ENCODE assay signal across 26 cellular contexts in the genomic region with DNA sequence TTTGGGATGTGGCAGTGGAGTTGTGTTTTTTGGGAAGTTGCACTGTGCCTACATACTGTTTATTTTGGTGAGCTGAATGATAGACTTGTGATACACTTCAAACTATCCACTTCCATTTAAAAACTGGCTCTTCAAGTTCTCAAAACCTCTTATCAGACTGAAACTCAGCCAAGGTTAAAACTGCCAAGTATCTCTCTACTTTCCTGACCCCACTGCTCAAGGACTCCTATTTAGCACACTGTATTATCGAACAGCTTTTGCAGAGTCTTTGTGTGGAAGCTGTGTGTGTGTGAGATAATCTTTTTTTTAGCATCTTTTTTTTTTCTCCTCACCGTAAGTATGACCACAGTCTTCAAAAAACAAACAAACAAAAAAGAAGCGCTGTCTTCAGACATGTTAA. TPM values are rescaled to one million over a fixed set of nuclear protein-coding genes. Genes with fewer than 3 reads are reported as not detected.
A peak's percentile ranks its signal among the peaks of the same experiment; 100 is the strongest.
DNase-seq lines count a peak whose midpoint lies in the region; ATAC-seq, FAIRE-seq and TF ChIP-seq lines count a peak whose summit lies in the region.
"Had no signal": no experiment of that assay in that cellular context is flagged by ENCODE, and none has a peak within 500 bp of the region (broad histone marks: within the 10 kb centered on the region; RNA-seq: fewer than 3 reads in every experiment).

No MANE protein-coding gene starts in this region.

- peaks cover 0 to 8% of the 10 kb centered on the region in 2 donors for H3K9me3 ChIP-seq in right atrium auricular region
- no peaks in the 10 kb centered on the region for H3K9me3 ChIP-seq in K562 (replicated peaks; ENCODE audit: control insufficient read depth, insufficient read depth, low read depth, low read length)
- H3K9me3 ChIP-seq in HAP-1, result no peaks in the 10 kb centered on the region; the same call in 1 of the 2 replicates
- H3K9me3 ChIP-seq: BE2C, MG63, SJCRH30 had no signal

- H3K4me1 ChIP-seq in right atrium auricular region (no peaks in the 10 kb centered on the region), K562 (replicated peaks in 1 of 2; ENCODE audit: control insufficient read depth in 2 of 2, insufficient read depth in 2 of 2, low read length in 2 of 2) (peaks cover 0 to 4% of the 10 kb centered on the region in 2 experiments; a peak in 2 of 5 replicates), HAP-1 (no peaks in the 10 kb centered on the region)
- H3K4me1 ChIP-seq: BE2C, SJCRH30 had no signal

- peaks cover 65% of the 10 kb centered on the region for H3K36me3 Mint-ChIP-seq in activated naive CD8-positive, alpha-beta T cell treated with anti-CD3 and anti-CD28 coated beads, Interleukin-2, amount 50 U/mL, for 24 hours (ENCODE audit: low read depth)

- DNase-seq in NCI-H1105 treated with DMSO at 0.1 percent for 48 hours (lab: John Stamatoyannopoulos, UW) (peak; percentile 19), NCI-H1105 (lab: John Stamatoyannopoulos, UW) (no peak), left ventricle myocardium superior (no peak), right atrium auricular region (ENCODE audit: low spot score) (no peak), K562 (ENCODE audit: extremely low read depth in 1 of 4, low spot score in 3 of 4) (peak in 1 of 4 experiments; percentile 22), HAP-1 (ENCODE audit: low spot score in 2 of 2) (no peak)
- no peak for DNase-seq in stimulated activated CD8-positive, alpha-beta memory T cell treated with anti-CD3 and anti-CD28 coated beads, Interleukin-4, amount 100 ng/mL, for 48 hours
- no peak for DNase-seq in activated naive CD8-positive, alpha-beta T cell treated with anti-CD3 and anti-CD28 coated beads, Interleukin-2, amount 50 U/mL, for 24 hours
- DNase-seq: 8988T, ACHN, BE2C, Calu3, H7, HFFc6, KBM-7, MG63, NCI-H1417 treated with DMSO at 0.1 percent for 48 hours, NCI-H187, NCI-H2081 treated with DMSO at 0.1 percent for 48 hours, NCI-H524, NCI-H774, SJCRH30 had no signal

- no peaks in the 10 kb centered on the region for H3K79me2 ChIP-seq in K562 (ENCODE audit: control insufficient read depth, insufficient read depth, low read length)

- H3K27ac ChIP-seq in right atrium auricular region (no peak overlapping the region), K562 (ENCODE audit: extremely low read depth, low read depth, low read length) (no peak overlapping the region)
- H3K27ac ChIP-seq: SJCRH30 had no signal

- in situ Hi-C loops in K562 (cut with MboI) (no loop called here), HAP-1 (cut with MboI; ENCODE audit: low sequenced_read_pairs) (no loop called here)

- intact Hi-C loops in left ventricle myocardium superior (cut with micrococcal nuclease), result no loop called here
- intact Hi-C loops in K562 (cut with micrococcal nuclease), result no loop called here

- no peak for TF ChIP-seq POLR2A in K562 (conservative IDR thresholded peaks at IDR 0.05)

- H3K27ac Mint-ChIP-seq in activated naive CD8-positive, alpha-beta T cell treated with anti-CD3 and anti-CD28 coated beads, Interleukin-2, amount 50 U/mL, for 24 hours, result no peak overlapping the region
- H3K27ac Mint-ChIP-seq: HFFc6 had no signal

- CTCF ChIA-PET in K562 (lab: Yijun Ruan, JAX; ENCODE audit: low intra/inter-chr PET ratio), result no interaction called here

- 2% methylated on average over 3 of the region's 3 CpGs for WGBS in K562 (ENCODE audit: insufficient coverage, low coverage, missing lambda C conversion rate)

- H3K4me3 Mint-ChIP-seq in activated naive CD8-positive, alpha-beta T cell treated with anti-CD3 and anti-CD28 coated beads, Interleukin-2, amount 50 U/mL, for 24 hours, result no peak overlapping the region
- H3K4me3 Mint-ChIP-seq: HFFc6 had no signal

- no peak overlapping the region for H3K4me3 ChIP-seq in right atrium auricular region
- no peak overlapping the region for H3K4me3 ChIP-seq in K562
- H3K4me3 ChIP-seq in HAP-1, result no peak overlapping the region
- H3K4me3 ChIP-seq: MG63, SJCRH30 had no signal

- no peaks in the 10 kb centered on the region for H3K9me1 ChIP-seq in K562 (ENCODE audit: control insufficient read depth, insufficient read depth, low read length)

- POLR2A ChIA-PET in K562 (lab: Yijun Ruan, JAX), result interaction anchor here (0.7 to 1.0 kb wide), 2 partner anchors 23 to 44 kb away, joined by 4 read pairs; no protein-coding TSS in a partner anchor

- no peak overlapping the region for H3K4me2 ChIP-seq in K562 (ENCODE audit: insufficient read depth, low read length)

- H3K4me1 Mint-ChIP-seq in activated naive CD8-positive, alpha-beta T cell treated with anti-CD3 and anti-CD28 coated beads, Interleukin-2, amount 50 U/mL, for 24 hours, result peaks cover 1% of the 10 kb centered on the region

- H3K27me3 ChIP-seq in right atrium auricular region (no peaks in the 10 kb centered on the region), K562 (ENCODE audit: control insufficient read depth in 2 of 2, insufficient read depth in 2 of 2, low read length in 2 of 2) (peaks cover 3 to 9% of the 10 kb centered on the region in 2 experiments; a peak in 1 of 5 replicates), HAP-1 (ENCODE audit: low read depth) (no peaks in the 10 kb centered on the region)
- H3K27me3 ChIP-seq: BE2C, MG63, SJCRH30 had no signal

- no peaks in the 10 kb centered on the region for H3K27me3 Mint-ChIP-seq in activated naive CD8-positive, alpha-beta T cell treated with anti-CD3 and anti-CD28 coated beads, Interleukin-2, amount 50 U/mL, for 24 hours

- TF ChIP-seq CTCF in right atrium auricular region (IDR thresholded peaks at IDR 0.05) (no peak), K562 (IDR thresholded peaks at IDR 0.05 in 2 of 3, conservative IDR thresholded peaks at IDR 0.05 in 1 of 3; ENCODE audit: insufficient read depth in 2 of 3, low read depth in 1 of 3, low read length in 3 of 3) (no peak)

- BruUV-seq in K562 (replicated peaks; lab: Mats Ljungman, UMichigan), result no TSS peak

- no peaks in the 10 kb centered on the region for H4K20me1 ChIP-seq in K562 (replicated peaks; ENCODE audit: control insufficient read depth, insufficient read depth, low read length)

- H3K36me3 ChIP-seq in right atrium auricular region (no peaks in the 10 kb centered on the region), K562 (ENCODE audit: control insufficient read depth, insufficient read depth, low read length) (no peaks in the 10 kb centered on the region), HAP-1 (replicated peaks) (no peaks in the 10 kb centered on the region)
- H3K36me3 ChIP-seq: BE2C, MG63 had no signal

- TF ChIP-seq EP300 in K562 (IDR thresholded peaks at IDR 0.05; ENCODE audit: low read length), result no peak

- no peaks in the 10 kb centered on the region for H3K9me3 Mint-ChIP-seq in activated naive CD8-positive, alpha-beta T cell treated with anti-CD3 and anti-CD28 coated beads, Interleukin-2, amount 50 U/mL, for 24 hours
- H3K9me3 Mint-ChIP-seq: HFFc6 had no signal

- no peak overlapping the region for H3K9ac ChIP-seq in K562 (ENCODE audit: insufficient read depth in 1 of 2, low read depth in 2 of 2, low read length in 2 of 2)

- ATAC-seq in left ventricle myocardium superior (peak; percentile 69), K562 (no peak)
- ATAC-seq in activated naive CD8-positive, alpha-beta T cell treated with anti-CD3 and anti-CD28 coated beads, Interleukin-2, amount 50 U/mL, for 24 hours, result no peak
- ATAC-seq: SK-N-SH treated with all-trans-retinoic acid at 6 μM for 48 hours had no signal

- H2AFZ ChIP-seq in K562 (ENCODE audit: low read depth, low read length), result no peak overlapping the region

- FAIRE-seq in K562 (lab: Jason Lieb, UNC), result no peak
- FAIRE-seq: GM18507, HTR-8/SVneo, RCC 7860 had no signal

- no peak for TF ChIP-seq RAD21 in K562 (CRISPR knock-in tag; conservative IDR thresholded peaks at IDR 0.05 in 1 of 2, IDR thresholded peaks at IDR 0.05 in 1 of 2)

TF ChIP-seq in K562, 482 proteins besides CTCF, POLR2A, EP300 and RAD21:
- TF ChIP-seq COPS2 (conservative IDR thresholded peaks at IDR 0.05) (no peak), TCF3 (CRISPR knock-in tag; IDR thresholded peaks at IDR 0.05) (peak; percentile 61)

RNA-seq across cellular contexts. Expression of a gene that starts 21.1 kb away (rescaled TPM):
- total RNA-seq in left ventricle myocardium superior, result 7.8 TPM
- total RNA-seq in right atrium auricular region, result 10 to 100 TPM in 1 of 2 donors, 1 to 10 TPM in 1; 7.3 to 21.5 TPM
- 0.44 TPM in 1 of 2 replicates, not detected in the other for total RNA-seq in K562 (2011; cell fraction: chromatin; rRNA removed; ENCODE audit: low replicate concordance)
- 0.17 TPM in 1 of 2 replicates, not detected in the other for total RNA-seq in K562 (2011; cell fraction: nucleolus; rRNA removed)
- 0.38 and 0.44 TPM in 2 replicates for total RNA-seq in K562 (2011; cell fraction: nucleoplasm; rRNA removed)
- 0.73 and 0.86 TPM in 2 replicates for total RNA-seq in K562 (2014; rRNA removed)
- total RNA-seq in K562 (2014; rRNA removed; fragmentation: Illumina TruSeq; extraction: Trizol), result 0.29 and 0.45 TPM in 2 replicates
- 0.51 and 0.53 TPM in 2 replicates for total RNA-seq in K562 (2015; rRNA removed; fragmentation: Illumina TruSeq; extraction: Trizol)
- 0.47 and 0.51 TPM in 2 replicates for total RNA-seq in K562 (2021)
- 0.40 and 1.2 TPM in 2 replicates for polyA plus RNA-seq in K562 (2011; rRNA removed)
- 0.31 and 1.0 TPM in 2 replicates for polyA plus RNA-seq in K562 (2011; cell fraction: cytosol; rRNA removed)
- 0.23 and 0.87 TPM in 2 replicates for polyA plus RNA-seq in K562 (2011; cell fraction: nucleus; rRNA removed)
- polyA plus RNA-seq in K562 (2012), result 0.40 and 0.73 TPM in 2 replicates
- polyA plus RNA-seq in K562 (2014; fragmentation: Illumina TruSeq; extraction: Trizol), result 0.54 and 0.56 TPM in 2 replicates
- polyA plus RNA-seq in K562 (2014; fragmentation: Nextera tagmentation; extraction: Ambion mirVana), result under 1 TPM; 0.06 to 0.07 TPM
- polyA plus RNA-seq in K562 (2014; rRNA removed), result 0.29 and 1.6 TPM in 2 replicates
- polyA minus RNA-seq in K562 (2011; rRNA and poly(A)+ RNA removed), result 0.21 and 1.1 TPM in 2 replicates
- 0.91 TPM in 1 of 2 replicates, not detected in the other for polyA minus RNA-seq in K562 (2011; cell fraction: cytosol; rRNA and poly(A)+ RNA removed)
- polyA minus RNA-seq in K562 (2011; cell fraction: nucleus; rRNA and poly(A)+ RNA removed), result 0.13 and 1.3 TPM in 2 replicates
- total RNA-seq: H7 had no signal
